In the genomic region with DNA sequence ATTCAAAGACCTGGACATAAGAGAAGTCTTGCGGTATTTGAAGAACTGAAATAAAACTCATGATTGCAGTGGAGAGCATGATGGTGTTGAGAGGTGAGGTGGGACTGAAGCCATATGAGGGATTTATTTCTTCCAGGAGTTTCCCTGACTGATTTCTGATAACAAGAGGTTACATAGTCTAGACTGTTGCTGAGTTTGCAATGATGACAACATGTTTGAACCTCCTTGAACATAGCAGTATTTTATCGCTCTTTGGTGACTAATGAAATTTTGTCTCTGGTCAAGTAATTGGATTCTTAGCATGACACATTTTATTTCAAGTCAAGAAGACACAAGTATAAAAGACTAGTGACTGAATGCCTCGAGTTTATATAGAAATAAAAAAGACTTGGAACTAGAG, we compare ENCODE assay signal across 26 cellular contexts.
DNase-seq lines count a peak whose midpoint lies in the region; ATAC-seq, FAIRE-seq and TF ChIP-seq lines count a peak whose summit lies in the region.
"Had no signal": no experiment of that assay in that cellular context is flagged by ENCODE, and none has a peak within 500 bp of the region (broad histone marks: within the 10 kb centered on the region; RNA-seq: fewer than 3 reads in every experiment).

No MANE protein-coding gene starts in this region.

- DNase-seq in amniotic epithelial cell (ENCODE audit: low read depth) (peak; percentile 51), K562 (ENCODE audit: extremely low read depth in 1 of 4, low spot score in 3 of 4) (no peak), smooth muscle cell (lab: John Stamatoyannopoulos, UW; ENCODE audit: unreplicated experiment) (no peak), NCI-H1436 (lab: John Stamatoyannopoulos, UW) (no peak), SKM-1 treated with dmso at 0.1 percent for 144 hours (lab: John Stamatoyannopoulos, UW; ENCODE audit: unreplicated experiment) (no peak), Peyer's patch (no peak)
- DNase-seq: 8988T; ACHN; BE2C; C1 segment of cervical spinal cord; CD4-positive, alpha-beta memory T cell; CD4-positive, CD25-positive, alpha-beta regulatory T cell; CD8-positive, alpha-beta memory T cell; COR-L47; DMS 273 treated with DMSO at 0.1 percent for 48 hours; DMS153; DMS53; DMS79; DND-41; EL; GDM1 had no signal

- H3K27me3 ChIP-seq in K562 (ENCODE audit: control insufficient read depth in 2 of 2, insufficient read depth in 2 of 2, low read length in 2 of 2): peaks cover 12 to 26% of the 10 kb centered on the region in 2 experiments
- no peaks in the 10 kb centered on the region for H3K27me3 ChIP-seq in smooth muscle cell (ENCODE audit: low read depth)
- no peaks in the 10 kb centered on the region for H3K27me3 ChIP-seq in Peyer's patch
- H3K27me3 ChIP-seq: BE2C, BLaER1 had no signal

- H3K9ac ChIP-seq in K562 (ENCODE audit: insufficient read depth in 1 of 2, low read depth in 2 of 2, low read length in 2 of 2) (no peak overlapping the region), smooth muscle cell (ENCODE audit: low read depth) (peak overlapping the region; percentile 26)
- H3K9ac ChIP-seq: BLaER1 had no signal

- TF ChIP-seq CTCF in K562 (IDR thresholded peaks at IDR 0.05 in 2 of 3, conservative IDR thresholded peaks at IDR 0.05 in 1 of 3; ENCODE audit: insufficient read depth in 2 of 3, low read depth in 1 of 3, low read length in 3 of 3): no peak
- TF ChIP-seq CTCF in smooth muscle cell (IDR thresholded peaks at IDR 0.05; ENCODE audit: borderline replicate concordance, insufficient read depth, poor library complexity, severe bottlenecking): no peak
- no peak for TF ChIP-seq CTCF in Peyer's patch (IDR thresholded peaks at IDR 0.05)

- no peak overlapping the region for H2AFZ ChIP-seq in K562 (ENCODE audit: low read depth, low read length)
- no peak overlapping the region for H2AFZ ChIP-seq in smooth muscle cell (ENCODE audit: low read depth)

- no peak for FAIRE-seq in K562 (lab: Jason Lieb, UNC)
- FAIRE-seq: A204.1, GM12878, GM12892, GM19239 had no signal

- POLR2A ChIA-PET in K562 (lab: Yijun Ruan, JAX): no interaction called here

- no peaks in the 10 kb centered on the region for H3K9me3 ChIP-seq in K562 (replicated peaks; ENCODE audit: control insufficient read depth, insufficient read depth, low read depth, low read length)
- no peaks in the 10 kb centered on the region for H3K9me3 ChIP-seq in smooth muscle cell (replicated peaks; ENCODE audit: low read depth)
- no peaks in the 10 kb centered on the region for H3K9me3 ChIP-seq in Peyer's patch
- H3K9me3 ChIP-seq: BE2C had no signal

- H4K20me1 ChIP-seq in K562 (replicated peaks; ENCODE audit: control insufficient read depth, insufficient read depth, low read length): no peaks in the 10 kb centered on the region
- no peaks in the 10 kb centered on the region for H4K20me1 ChIP-seq in smooth muscle cell (ENCODE audit: low read depth)
- H4K20me1 ChIP-seq: BLaER1 had no signal

- H3K4me3 ChIP-seq in K562 (no peak overlapping the region), smooth muscle cell (no peak overlapping the region), Peyer's patch (no peak overlapping the region)
- H3K4me3 ChIP-seq: BLaER1, GM12878 had no signal

- no peaks in the 10 kb centered on the region for H3F3A ChIP-seq in smooth muscle cell (ENCODE audit: low read depth)

- H3K79me2 ChIP-seq in K562 (ENCODE audit: control insufficient read depth, insufficient read depth, low read length): no peaks in the 10 kb centered on the region
- no peaks in the 10 kb centered on the region for H3K79me2 ChIP-seq in smooth muscle cell (ENCODE audit: low read depth)

- intact Hi-C loops in K562 (cut with micrococcal nuclease): no loop called here

- H3K4me1 ChIP-seq in K562 (replicated peaks in 1 of 2; ENCODE audit: control insufficient read depth in 2 of 2, insufficient read depth in 2 of 2, low read length in 2 of 2) (peaks cover 0 to 5% of the 10 kb centered on the region in 2 experiments; a peak in 1 of 5 replicates), smooth muscle cell (ENCODE audit: low read depth) (no peaks in the 10 kb centered on the region), Peyer's patch (no peaks in the 10 kb centered on the region)
- H3K4me1 ChIP-seq: BLaER1 had no signal

- in situ Hi-C loops in K562 (cut with MboI): no loop called here

- ATAC-seq in K562: no peak
- ATAC-seq: GM12878 had no signal

- CTCF ChIA-PET in K562 (lab: Yijun Ruan, JAX; ENCODE audit: low intra/inter-chr PET ratio): no interaction called here

- TF ChIP-seq POLR2A in K562 (conservative IDR thresholded peaks at IDR 0.05) (no peak), Peyer's patch (IDR thresholded peaks at IDR 0.05) (no peak)

- H3K36me3 ChIP-seq in K562 (ENCODE audit: control insufficient read depth, insufficient read depth, low read length) (no peaks in the 10 kb centered on the region), smooth muscle cell (ENCODE audit: low read depth) (no peaks in the 10 kb centered on the region), Peyer's patch (no peaks in the 10 kb centered on the region)
- H3K36me3 ChIP-seq: BE2C, BLaER1 had no signal

- H3K9me1 ChIP-seq in K562 (ENCODE audit: control insufficient read depth, insufficient read depth, low read length): peaks cover 2% of the 10 kb centered on the region

- BruUV-seq in K562 (replicated peaks; lab: Mats Ljungman, UMichigan): no TSS peak

- WGBS in K562 (ENCODE audit: insufficient coverage, low coverage, missing lambda C conversion rate): 2% methylated on average over 3 of the region's 3 CpGs
- 77% methylated on average over 3 of the region's 3 CpGs for WGBS in smooth muscle cell (ENCODE audit: low lambda C conversion rate)

- H3K4me2 ChIP-seq in K562 (ENCODE audit: insufficient read depth, low read length) (no peak overlapping the region), smooth muscle cell (no peak overlapping the region)
- H3K4me2 ChIP-seq: BLaER1 had no signal

- no peak for TF ChIP-seq EP300 in K562 (IDR thresholded peaks at IDR 0.05; ENCODE audit: low read length)

- TF ChIP-seq RAD21 in K562 (CRISPR knock-in tag; conservative IDR thresholded peaks at IDR 0.05 in 1 of 2, IDR thresholded peaks at IDR 0.05 in 1 of 2): no peak

- H3K27ac ChIP-seq in K562 (ENCODE audit: extremely low read depth, low read depth, low read length) (no peak overlapping the region), smooth muscle cell (ENCODE audit: low read depth) (peak overlapping the region; percentile 14), Peyer's patch (no peak overlapping the region)
- H3K27ac ChIP-seq: BLaER1 had no signal

TF ChIP-seq in K562, 482 proteins besides CTCF, POLR2A, EP300 and RAD21 (continues in another document):
- no peak for TF ChIP-seq TAL1 (IDR thresholded peaks at IDR 0.05)
- TF ChIP-seq MIER1 (IDR thresholded peaks at IDR 0.05; ENCODE audit: low read depth): no peak
- TF ChIP-seq ETV5 (CRISPR knock-in tag; IDR thresholded peaks at IDR 0.05; ENCODE audit: low read depth): no peak
- TF ChIP-seq GATAD2B (IDR thresholded peaks at IDR 0.05; ENCODE audit: borderline replicate concordance): no peak
- no peak for TF ChIP-seq CUX1 (CRISPR knock-in tag; IDR thresholded peaks at IDR 0.05)
